12 cellular contexts compared by ENCODE assay signal in genomic region chr15:77631790-77632551, GRCh38. TPM values are rescaled to one million over a fixed set of nuclear protein-coding genes. Genes with fewer than 3 reads are reported as not detected.
DNase-seq lines count a peak whose midpoint lies in the region; ATAC-seq, FAIRE-seq and TF ChIP-seq lines count a peak whose summit lies in the region.
"Had no signal": no experiment of that assay in that cellular context is flagged by ENCODE, and none has a peak within 500 bp of the region (broad histone marks: within the 10 kb centered on the region; RNA-seq: fewer than 3 reads in every experiment).

No MANE protein-coding gene starts in this region.

- peaks cover 21% of the 10 kb centered on the region for H3K27me3 ChIP-seq in BE2C
- peaks cover 31% of the 10 kb centered on the region for H3K27me3 ChIP-seq in NT2/D1 (ENCODE audit: insufficient read depth, insufficient read length)
- H3K27me3 ChIP-seq in left ventricle myocardium inferior (ENCODE audit: low read depth) = peaks cover 64% of the 10 kb centered on the region
- H3K27me3 ChIP-seq in pancreas = no peaks in the 10 kb centered on the region

- ATAC-seq in pancreas (peak in 1 of 4 donors; percentile 2), GM19467 (IDR thresholded peaks at IDR 0.05; ENCODE audit: unreplicated experiment) (no peak), GM18498 (IDR thresholded peaks at IDR 0.05; ENCODE audit: unreplicated experiment) (no peak)

- 4% methylated on average over 30 to 50 of the region's 50 CpGs for WGBS in pancreas, 2 donors

- DNase-seq in BE2C (peak; percentile 41), NT2/D1 (ENCODE audit: low read depth, low spot score) (no peak), left ventricle myocardium inferior (peak; percentile 32), pancreas (peak in 5 of 6 donors; percentile 27 to 85 (median 55)), AG20443 (ENCODE audit: low spot score) (no peak), KG1 (lab: John Stamatoyannopoulos, UW) (no peak)
- DNase-seq: DND-41, NCI-H2107 had no signal

- H3K4me3 ChIP-seq in BE2C (ENCODE audit: low read depth, low read length) (peak overlapping the region; percentile 32), NT2/D1 (ENCODE audit: insufficient read length, low read depth) (peak overlapping the region; percentile 61), left ventricle myocardium inferior (peak overlapping the region; percentile 78), pancreas (peak overlapping the region in 3 of 4 donors; percentile 19 to 60 (median 56))

- TF ChIP-seq CTCF in BE2C (IDR thresholded peaks at IDR 0.05; ENCODE audit: low read depth, low read length) (no peak), left ventricle myocardium inferior (IDR thresholded peaks at IDR 0.05; ENCODE audit: borderline replicate concordance) (no peak), pancreas (IDR thresholded peaks at IDR 0.05) (no peak)

- H3K4me1 ChIP-seq in BE2C (peaks cover 16% of the 10 kb centered on the region), NT2/D1 (ENCODE audit: insufficient read depth, insufficient read length) (peaks cover 42% of the 10 kb centered on the region), left ventricle myocardium inferior (peaks cover 38% of the 10 kb centered on the region), pancreas (peaks cover 0 to 4% (median 0%) of the 10 kb centered on the region in 3 donors)

- intact Hi-C loops in left ventricle myocardium inferior (cut with micrococcal nuclease) (no loop called here), pancreas (cut with DNase I) (loop anchor here in 1 of 3 donors (10.0 kb wide), 1 partner anchor 193 kb away; no protein-coding TSS in a partner anchor)

- peak overlapping the region; percentile 44 for H3K27ac ChIP-seq in left ventricle myocardium inferior (replicated peaks)
- H3K27ac ChIP-seq in pancreas = no peak overlapping the region

- H3K9me3 ChIP-seq in BE2C = no peaks in the 10 kb centered on the region; the same call in 1 of the 2 replicates
- no peaks in the 10 kb centered on the region for H3K9me3 ChIP-seq in NT2/D1 (ENCODE audit: insufficient read depth, low read length)
- no peaks in the 10 kb centered on the region for H3K9me3 ChIP-seq in left ventricle myocardium inferior (replicated peaks)
- no peaks in the 10 kb centered on the region for H3K9me3 ChIP-seq in pancreas

- no peak for FAIRE-seq in pancreas (lab: Jason Lieb, UNC)

- H3K36me3 ChIP-seq in BE2C (no peaks in the 10 kb centered on the region), NT2/D1 (ENCODE audit: insufficient read depth, insufficient read length, low read length) (no peaks in the 10 kb centered on the region), left ventricle myocardium inferior (no peaks in the 10 kb centered on the region), pancreas (no peaks in the 10 kb centered on the region)

- H3K9ac ChIP-seq in NT2/D1 (ENCODE audit: insufficient read length, low read depth) = peak overlapping the region; percentile 88

RNA-seq across cellular contexts. Expression of gene LINGO1, which starts 0.7 kb away (rescaled TPM):
- polyA plus RNA-seq in BE2C (2012; ENCODE audit: insufficient read depth, insufficient read length, low read depth) = 44.0 TPM
- total RNA-seq in left ventricle myocardium inferior (0.96 TPM), pancreas (1 to 10 TPM; 1.3 to 3.0 (median 2.0) TPM)
- polyA plus RNA-seq in pancreas = under 1 TPM; 0.80 to 0.87 TPM
- total RNA-seq: renal cortical epithelial cell; T-helper 2 cell treated with Interferon-gamma antibody and Interleukin-4, amounts not matched to agents 100 ng/mL and 5 ng/mL, for 36 hours had no signal

Comparison
In these comparisons a context has a peak if more than half of its experiments do, and no peak if none do; other contexts are left out.
1. DNase-seq: peak in BE2C (single experiment), left ventricle myocardium inferior (single experiment) and pancreas (5 of 6); none in NT2/D1 (single experiment), AG20443 (single experiment) and KG1 (single experiment).
2. Peak in every context shown above with its lines, with median percentiles within 50 percentile points of each other: H3K4me3 ChIP-seq.